ENCODE assay signal across 8 cellular contexts in genomic region chr12:83472350-83472749, GRCh38.
"Had no signal": no experiment of that assay in that cellular context is flagged by ENCODE, and none has a peak within 500 bp of the region (broad histone marks: within the 10 kb centered on the region; RNA-seq: fewer than 3 reads in every experiment).

No MANE protein-coding gene starts in this region.

- H3K36me3 ChIP-seq: HAP-1 had no signal

- ATAC-seq: HCT116, HepG2 had no signal

- H3K9me3 ChIP-seq: HAP-1 had no signal

- H3K4me3 ChIP-seq: GM23248, HAP-1 had no signal

- H3K27ac ChIP-seq: GM23248, HL-60 had no signal

- DNase-seq: GM23248, GOT3, H7, HFFc6 had no signal

- H3K4me1 ChIP-seq: HAP-1 had no signal
